ENCODE assay signal across 8 cellular contexts in the genomic region with DNA sequence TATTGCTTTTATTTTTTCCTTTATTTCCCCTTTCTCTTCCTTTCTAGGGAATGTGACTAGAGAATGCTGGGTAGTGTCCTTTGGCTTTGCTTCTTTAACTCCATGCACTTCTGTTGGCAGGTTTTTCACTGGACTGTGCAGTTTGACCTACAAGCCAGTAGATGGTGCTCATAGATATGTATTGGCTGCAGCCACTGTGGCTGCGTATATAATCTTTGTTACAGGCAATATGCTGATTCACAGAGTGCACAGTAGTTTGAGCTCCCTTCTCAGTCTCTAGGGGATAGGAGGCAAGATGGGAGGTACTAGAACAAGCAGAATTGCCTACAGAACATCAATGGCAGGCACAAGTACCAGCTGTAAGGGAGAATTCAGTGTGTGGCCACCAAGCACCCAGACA.
DNase-seq lines count a peak whose midpoint lies in the region; ATAC-seq, FAIRE-seq and TF ChIP-seq lines count a peak whose summit lies in the region.

No MANE protein-coding gene starts in this region.

- ATAC-seq in gastrocnemius medialis, result no peak
- ATAC-seq in sciatic nerve, result no peak

- in situ Hi-C loops in mammary epithelial cell (cut with MboI; ENCODE audit: low sequenced_read_pairs in 2 of 2) (no loop called here), gastrocnemius medialis (cut with MboI; ENCODE audit: low sequenced_read_pairs in 4 of 4) (no loop called here)

- H3K9me3 ChIP-seq in mammary epithelial cell (replicated peaks; ENCODE audit: insufficient read depth, low read length) (peaks cover 16% of the 10 kb centered on the region), gastrocnemius medialis (no peaks in the 10 kb centered on the region), sigmoid colon (no peaks in the 10 kb centered on the region)

- H3K79me2 ChIP-seq in mammary epithelial cell (ENCODE audit: insufficient read depth, low read length), result no peaks in the 10 kb centered on the region

- DNase-seq in D341Med (ENCODE audit: low spot score) (peak; percentile 42), H54 (ENCODE audit: insufficient read length, low spot score) (no peak), NCI-H2081 treated with DMSO at 0.1 percent for 48 hours (lab: John Stamatoyannopoulos, UW) (peak; percentile 2), mammary epithelial cell (peak; percentile 14), stromal cell of bone marrow (ENCODE audit: low read depth) (peak; percentile 63), gastrocnemius medialis (no peak), sciatic nerve (ENCODE audit: low spot score) (no peak), sigmoid colon (no peak)

- FAIRE-seq in H54 (lab: Jason Lieb, UNC), result peak; percentile 69

- dilution Hi-C loops in mammary epithelial cell (cut with HindIII; ENCODE audit: low sequenced_read_pairs), result no loop called here

- peak; percentile 84 to 86 for TF ChIP-seq CTCF in mammary epithelial cell (conservative IDR thresholded peaks at IDR 0.05 in 1 of 2, IDR thresholded peaks at IDR 0.05 in 1 of 2; ENCODE audit: extremely low read depth in 1 of 2, insufficient read depth in 1 of 2, low read depth in 1 of 2, low read length in 2 of 2)
- TF ChIP-seq CTCF in gastrocnemius medialis (IDR thresholded peaks at IDR 0.05 in 4 of 5, conservative IDR thresholded peaks at IDR 0.05 in 1 of 5), result peak in 1 of 5 experiments; percentile 7
- TF ChIP-seq CTCF in sigmoid colon (IDR thresholded peaks at IDR 0.05), result peak in 2 of 4 experiments; percentile 21 to 57

- TF ChIP-seq POLR2A in H54 (IDR thresholded peaks at IDR 0.05; ENCODE audit: low read depth, low read length) (no peak), gastrocnemius medialis (IDR thresholded peaks at IDR 0.05) (no peak), sigmoid colon (IDR thresholded peaks at IDR 0.05) (no peak)

- WGBS in mammary epithelial cell (ENCODE audit: low coverage, missing lambda C conversion rate), result 43% methylated on average over 1 of the region's 1 CpG
- WGBS in sigmoid colon, 2 donors, result 37 to 71% methylated on average over 1 of the region's 1 CpG

- intact Hi-C loops in mammary epithelial cell (cut with micrococcal nuclease), result loop anchor here (1.0 to 5.0 kb wide), 3 partner anchors 105 to 897 kb away; no protein-coding TSS in a partner anchor
- intact Hi-C loops in gastrocnemius medialis (cut with DNase I; ENCODE audit: low total_unique reads), result no loop called here
- intact Hi-C loops in sciatic nerve (cut with DNase I), result no loop called here
- intact Hi-C loops in sigmoid colon (cut with DNase I), result no loop called here

- H3K4me3 ChIP-seq in mammary epithelial cell (replicated peaks in 1 of 3; ENCODE audit: insufficient read depth in 1 of 3, low read depth in 2 of 3, low read length in 3 of 3), result no peak overlapping the region
- no peak overlapping the region for H3K4me3 ChIP-seq in gastrocnemius medialis
- no peak overlapping the region for H3K4me3 ChIP-seq in sigmoid colon

- H3K36me3 ChIP-seq in mammary epithelial cell (ENCODE audit: insufficient read depth, low read length) (no peaks in the 10 kb centered on the region), gastrocnemius medialis (no peaks in the 10 kb centered on the region), sigmoid colon (no peaks in the 10 kb centered on the region)

- H3K4me2 ChIP-seq in mammary epithelial cell (ENCODE audit: insufficient read depth, low read depth, low read length), result no peak overlapping the region

- H2AFZ ChIP-seq in mammary epithelial cell (ENCODE audit: low read depth, low read length), result no peak overlapping the region

- H4K20me1 ChIP-seq in mammary epithelial cell (ENCODE audit: insufficient read depth, low read length), result no peaks in the 10 kb centered on the region

- TF ChIP-seq EP300 in sigmoid colon (IDR thresholded peaks at IDR 0.05), result no peak

- CTCF ChIA-PET in mammary epithelial cell (lab: Charles Lee; ENCODE audit: low non-redundant PET), result interaction anchor here (0.6 kb wide), 1 partner anchor 289 kb away, joined by 3 read pairs; no protein-coding TSS in a partner anchor

- H3K27ac ChIP-seq in mammary epithelial cell (ENCODE audit: insufficient read depth, low read depth, low read length) (no peak overlapping the region), gastrocnemius medialis (no peak overlapping the region), sigmoid colon (no peak overlapping the region)

- H3K4me1 ChIP-seq in mammary epithelial cell (ENCODE audit: insufficient read depth, low read length) (peaks cover 9% of the 10 kb centered on the region), gastrocnemius medialis (no peaks in the 10 kb centered on the region), sigmoid colon (no peaks in the 10 kb centered on the region)

- no peak overlapping the region for H3K9ac ChIP-seq in mammary epithelial cell (ENCODE audit: insufficient read depth, low read length)

- no TSS peak for BruUV-seq in mammary epithelial cell (replicated peaks; lab: Mats Ljungman, UMichigan)

- no peaks in the 10 kb centered on the region for H3K27me3 ChIP-seq in mammary epithelial cell (ENCODE audit: insufficient read depth, low read length)
- H3K27me3 ChIP-seq in gastrocnemius medialis, result no peaks in the 10 kb centered on the region
- no peaks in the 10 kb centered on the region for H3K27me3 ChIP-seq in sigmoid colon

Comparison
In these comparisons a context has a peak if more than half of its experiments do, and no peak if none do; other contexts are left out.
1. DNase-seq: peak in D341Med (single experiment), NCI-H2081 treated with DMSO at 0.1 percent for 48 hours (single experiment), mammary epithelial cell (single experiment) and stromal cell of bone marrow (single experiment); none in H54 (single experiment), gastrocnemius medialis (0 of 2), sciatic nerve (single experiment) and sigmoid colon (single experiment).